In genomic region chr4:128757712-128758111, GRCh38 we compare ENCODE assay signal across 12 cellular contexts. TPM values are rescaled to one million over a fixed set of nuclear protein-coding genes. Genes with fewer than 3 reads are reported as not detected.
A peak's percentile ranks its signal among the peaks of the same experiment; 100 is the strongest.
DNase-seq lines count a peak whose midpoint lies in the region; ATAC-seq and TF ChIP-seq lines count a peak whose summit lies in the region.
"Had no signal": no experiment of that assay in that cellular context is flagged by ENCODE, and none has a peak within 500 bp of the region (broad histone marks: within the 10 kb centered on the region; RNA-seq: fewer than 3 reads in every experiment).

No MANE protein-coding gene starts in this region.

- H3K4me3 Mint-ChIP-seq in H9 (no peak overlapping the region), type B pancreatic cell (no peak overlapping the region)
- H3K4me3 Mint-ChIP-seq: activated T-cell treated with anti-CD3 and anti-CD28 coated beads, Interleukin-2, amount 50 U/mL, for 4 hours had no signal

- WGBS in H9 (ENCODE audit: extremely low coverage, insufficient read length, low lambda C conversion rate), result no CpG with 5 or more reads among the region's 3 CpGs
- 22 to 38% (median 31%) methylated on average over 3 of the region's 3 CpGs for WGBS in heart left ventricle, 4 donors

- no peak overlapping the region for H3K18ac ChIP-seq in H9 (ENCODE audit: insufficient read length, low read depth, low read length)

- ATAC-seq in heart left ventricle (peak; percentile 97 to 99 (median 98)), left lung (no peak), HG03460 (IDR thresholded peaks at IDR 0.05; ENCODE audit: unreplicated experiment) (no peak)
- ATAC-seq: activated T-cell treated with anti-CD3 and anti-CD28 coated beads, Interleukin-2, amount 50 U/mL, for 4 hours had no signal

- no peaks in the 10 kb centered on the region for H3K79me1 ChIP-seq in H9 (ENCODE audit: insufficient read depth, low read depth, low read length, poor library complexity, severe bottlenecking)

- no peak overlapping the region for H2AK5ac ChIP-seq in H9 (ENCODE audit: insufficient read length, low read length)

- H3K36me3 Mint-ChIP-seq in H9 (ENCODE audit: insufficient read depth in 1 of 3, low read depth in 3 of 3) (no peaks in the 10 kb centered on the region), type B pancreatic cell (no peaks in the 10 kb centered on the region)

- H3K27me3 Mint-ChIP-seq in H9 (ENCODE audit: low read depth), result no peaks in the 10 kb centered on the region
- no peaks in the 10 kb centered on the region for H3K27me3 Mint-ChIP-seq in type B pancreatic cell

- peaks cover 4% of the 10 kb centered on the region; the same call in 1 of the 2 replicates for H3K4me1 ChIP-seq in H9 (ENCODE audit: insufficient read depth, low read length)
- peaks cover 13% of the 10 kb centered on the region for H3K4me1 ChIP-seq in SJCRH30
- H3K4me1 ChIP-seq in heart left ventricle, result peaks cover 0 to 12% (median 0%) of the 10 kb centered on the region in 12 donors
- H3K4me1 ChIP-seq in left lung, result no peaks in the 10 kb centered on the region

- H3T11ph ChIP-seq in H9 (ENCODE audit: low read length), result no peak overlapping the region

- no peaks in the 10 kb centered on the region for H4K20me1 ChIP-seq in H9 (ENCODE audit: control insufficient read depth, insufficient read depth, insufficient read length)

- H2BK120ac ChIP-seq in H9 (ENCODE audit: low read depth, low read length, poor library complexity, severe bottlenecking), result no peak overlapping the region

- no peak overlapping the region for H3K56ac ChIP-seq in H9 (ENCODE audit: insufficient read length, low read depth, low read length)

- intact Hi-C loops in heart left ventricle (cut with DNase I), result no loop called here
- intact Hi-C loops in left lung (cut with DNase I), result no loop called here

- no peak overlapping the region for H3K9ac ChIP-seq in H9 (ENCODE audit: extremely low read depth, insufficient read length, low read length)

- H3K4me1 Mint-ChIP-seq in H9 (peaks cover 17 to 18% of the 10 kb centered on the region in 2 experiments), type B pancreatic cell (ENCODE audit: unreplicated experiment) (peaks cover 12% of the 10 kb centered on the region)

- H2BK5ac ChIP-seq in H9 (ENCODE audit: insufficient read length, low read length), result no peak overlapping the region

- H3K79me2 ChIP-seq in H9 (ENCODE audit: insufficient read depth, low read length), result no peaks in the 10 kb centered on the region

- no peak overlapping the region for H3K23ac ChIP-seq in H9 (ENCODE audit: insufficient read length, low read depth, low read length)

- no peaks in the 10 kb centered on the region for H3K9me3 Mint-ChIP-seq in H9
- H3K9me3 Mint-ChIP-seq in type B pancreatic cell, result no peaks in the 10 kb centered on the region
- H3K9me3 Mint-ChIP-seq: activated T-cell treated with anti-CD3 and anti-CD28 coated beads, Interleukin-2, amount 50 U/mL, for 4 hours had no signal

- H3K27ac ChIP-seq in H9 (ENCODE audit: insufficient read length, low read depth, low read length), result no peak overlapping the region
- H3K27ac ChIP-seq in SJCRH30, result no peak overlapping the region
- H3K27ac ChIP-seq in heart left ventricle, result peak overlapping the region in 9 of 12 donors; percentile 8 to 60 (median 48)
- H3K27ac ChIP-seq in left lung, result no peak overlapping the region

- DNase-seq in H9, result peak; percentile 52
- peak; percentile 72 to 87 for DNase-seq in SJCRH30
- DNase-seq in heart left ventricle, result peak in 4 of 5 donors; percentile 53 to 69 (median 64)
- peak; percentile 36 for DNase-seq in retinal pigment epithelial cell (ENCODE audit: low read depth)
- no peak for DNase-seq in HT-29 (ENCODE audit: low spot score)
- DNase-seq in type B pancreatic cell (ENCODE audit: extremely low spot score, unreplicated experiment), result no peak
- no peak for DNase-seq in left lung
- DNase-seq: activated T-cell treated with anti-CD3 and anti-CD28 coated beads, Interleukin-2, amount 50 U/mL, for 4 hours; cerebellar nuclear complex; DND-41 had no signal

- H4K91ac ChIP-seq in H9 (ENCODE audit: insufficient read length, low read depth, low read length), result no peak overlapping the region

- H3K36me3 ChIP-seq in SJCRH30 (no peaks in the 10 kb centered on the region), heart left ventricle (no peaks in the 10 kb centered on the region), left lung (no peaks in the 10 kb centered on the region)
- H3K36me3 ChIP-seq: HAP-1 had no signal

- no peak for TF ChIP-seq CTCF in H9 (conservative IDR thresholded peaks at IDR 0.05)
- TF ChIP-seq CTCF in heart left ventricle (IDR thresholded peaks at IDR 0.05), result no peak
- no peak for TF ChIP-seq CTCF in retinal pigment epithelial cell (conservative IDR thresholded peaks at IDR 0.05; ENCODE audit: low read depth, low read length)
- TF ChIP-seq CTCF in type B pancreatic cell (conservative IDR thresholded peaks at IDR 0.05), result no peak
- no peak for TF ChIP-seq CTCF in left lung (IDR thresholded peaks at IDR 0.05)

- H3K27me3 ChIP-seq in H9 (ENCODE audit: insufficient read depth, low read length) (no peaks in the 10 kb centered on the region), SJCRH30 (no peaks in the 10 kb centered on the region), heart left ventricle (no peaks in the 10 kb centered on the region), left lung (no peaks in the 10 kb centered on the region)

- no peak overlapping the region for H2BK20ac ChIP-seq in H9 (ENCODE audit: low read depth, low read length, poor library complexity, severe bottlenecking)

- TF ChIP-seq POLR2A in heart left ventricle (IDR thresholded peaks at IDR 0.05), result no peak

- H3K4me2 ChIP-seq in H9 (ENCODE audit: insufficient read depth, insufficient read length, low read length), result no peak overlapping the region

- no peak overlapping the region for H3K4ac ChIP-seq in H9 (ENCODE audit: low read depth, low read length)

- H2AFZ ChIP-seq in H9 (ENCODE audit: low read length), result peak overlapping the region; percentile 84

- no peak overlapping the region for H3K14ac ChIP-seq in H9 (ENCODE audit: insufficient read depth, low read length)

- H3K9me3 ChIP-seq in H9 (ENCODE audit: control insufficient read depth, low read depth, low read length), result no peaks in the 10 kb centered on the region
- no peaks in the 10 kb centered on the region for H3K9me3 ChIP-seq in SJCRH30 (replicated peaks)
- H3K9me3 ChIP-seq in heart left ventricle, result no peaks in the 10 kb centered on the region
- no peaks in the 10 kb centered on the region for H3K9me3 ChIP-seq in left lung
- H3K9me3 ChIP-seq: HAP-1 had no signal

- no peak overlapping the region for H2BK12ac ChIP-seq in H9 (ENCODE audit: insufficient read length, low read depth, low read length)

- no peak overlapping the region for H4K5ac ChIP-seq in H9 (ENCODE audit: insufficient read length, low read depth, low read length)

- no peaks in the 10 kb centered on the region for H3K23me2 ChIP-seq in H9 (ENCODE audit: insufficient read length, low read depth, low read length, poor library complexity, severe bottlenecking)

- H3K4me3 ChIP-seq in SJCRH30 (peak overlapping the region; percentile 30), heart left ventricle (no peak overlapping the region), retinal pigment epithelial cell (ENCODE audit: low read length) (no peak overlapping the region), left lung (no peak overlapping the region)
- H3K4me3 ChIP-seq: HAP-1 had no signal

- peak overlapping the region in 1 of 3 experiments; percentile 29; a peak in 1 of 7 replicates for H3K27ac Mint-ChIP-seq in H9
- no peak overlapping the region for H3K27ac Mint-ChIP-seq in type B pancreatic cell

- H4K8ac ChIP-seq in H9 (replicated peaks; ENCODE audit: insufficient read length, low read depth, low read length), result no peak overlapping the region

- no peak overlapping the region for H2BK15ac ChIP-seq in H9 (ENCODE audit: low read depth, low read length)

RNA-seq across cellular contexts. Expression of gene JADE1, which starts 51.8 kb away (rescaled TPM):
- total RNA-seq in H9 (2021) (192 and 194 TPM in 2 replicates), heart left ventricle (10 to 100 TPM; 18.1 to 31.9 (median 22.7) TPM), type B pancreatic cell (ENCODE audit: low replicate concordance) (18.5 and 27.0 TPM in 2 replicates), left lung (10 to 100 TPM; 28.5 to 29.5 TPM)
- 23.2 and 27.5 TPM in 2 replicates for total RNA-seq in SJCRH30 (2014; rRNA removed; shearing (Covaris generic))
- polyA plus RNA-seq in heart left ventricle, result 10 to 100 TPM; 15.0 to 19.7 TPM
- total RNA-seq in HT-29 (2014; rRNA removed; shearing (Covaris generic)), result 14.1 and 18.3 TPM in 2 replicates

Comparison
In these comparisons a context has a peak if more than half of its experiments do, and no peak if none do; other contexts are left out.
1. DNase-seq: peak in H9 (single experiment), SJCRH30 (2 of 2), heart left ventricle (4 of 5) and retinal pigment epithelial cell (single experiment); none in HT-29 (single experiment), type B pancreatic cell (single experiment) and left lung (0 of 2).
2. H3K27ac ChIP-seq: peak in heart left ventricle (9 of 12); none in H9 (single experiment), SJCRH30 (single experiment) and left lung (0 of 2).
3. ATAC-seq: peak in heart left ventricle (4 of 4); none in left lung (single experiment) and HG03460 (single experiment).